In the genomic region with DNA sequence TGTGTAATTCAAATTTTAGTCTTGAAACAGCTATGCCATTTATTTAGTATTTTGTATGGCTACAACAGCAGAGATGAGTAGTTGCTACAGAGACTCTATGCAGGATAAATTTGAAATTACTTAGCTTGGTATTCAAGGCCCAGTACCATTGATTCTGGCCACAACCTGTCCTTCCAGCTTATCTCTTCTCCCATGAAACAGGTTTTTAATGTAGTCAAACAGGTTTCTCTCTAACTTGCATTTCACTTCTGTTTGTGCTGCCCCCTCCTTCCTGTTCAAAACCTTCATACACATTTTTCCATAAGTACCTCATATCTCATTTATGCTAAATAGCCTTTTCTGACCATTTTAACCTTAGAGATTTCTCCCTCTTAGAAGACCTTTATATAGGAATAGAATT, we compare ENCODE assay signal across 10 cellular contexts. TPM values are rescaled to one million over a fixed set of nuclear protein-coding genes. Genes with fewer than 3 reads are reported as not detected.
A peak's percentile ranks its signal among the peaks of the same experiment; 100 is the strongest.
DNase-seq lines count a peak whose midpoint lies in the region; ATAC-seq and TF ChIP-seq lines count a peak whose summit lies in the region.
"Had no signal": no experiment of that assay in that cellular context is flagged by ENCODE, and none has a peak within 500 bp of the region (broad histone marks: within the 10 kb centered on the region; RNA-seq: fewer than 3 reads in every experiment).

No MANE protein-coding gene starts in this region.

- peak overlapping the region; percentile 32; the same call in 2 of the 3 replicates for H3K4me3 Mint-ChIP-seq in GM23338
- H3K4me3 Mint-ChIP-seq: natural killer cell had no signal

- H3K9me2 ChIP-seq in GM23338 (ENCODE audit: insufficient read depth): no peaks in the 10 kb centered on the region

- no peaks in the 10 kb centered on the region for H3K9me3 ChIP-seq in smooth muscle cell (replicated peaks; ENCODE audit: low read depth)

- ATAC-seq in GM23338 (no peak), GM19328 (IDR thresholded peaks at IDR 0.05; ENCODE audit: unreplicated experiment) (no peak)
- ATAC-seq: natural killer cell had no signal

- H3K4me3 ChIP-seq in GM23338: 0 out of 2 replicates have a peak overlapping the region, but pooled peaks have one; percentile 11
- H3K4me3 ChIP-seq in smooth muscle cell: peak overlapping the region; percentile 91

- H3K27me3 ChIP-seq in GM23338 (ENCODE audit: insufficient read depth): no peaks in the 10 kb centered on the region
- no peaks in the 10 kb centered on the region for H3K27me3 ChIP-seq in smooth muscle cell (ENCODE audit: low read depth)

- H3K27ac Mint-ChIP-seq in GM23338: peak overlapping the region; percentile 78; the same call in 1 of the 2 replicates
- H3K27ac Mint-ChIP-seq: natural killer cell had no signal

- peak overlapping the region; percentile 2 for H3K9ac ChIP-seq in smooth muscle cell (ENCODE audit: low read depth)

- no peaks in the 10 kb centered on the region for H3K36me3 ChIP-seq in GM23338 (ENCODE audit: insufficient read depth)
- H3K36me3 ChIP-seq in smooth muscle cell (ENCODE audit: low read depth): no peaks in the 10 kb centered on the region

- H3K4me2 ChIP-seq in GM23338 (peak overlapping the region; percentile 86), smooth muscle cell (peak overlapping the region; percentile 88)

- H3K9me3 Mint-ChIP-seq in GM23338: no peaks in the 10 kb centered on the region
- H3K9me3 Mint-ChIP-seq: natural killer cell had no signal

- H3F3A ChIP-seq in GM23338 (replicated peaks; ENCODE audit: low read depth): no peaks in the 10 kb centered on the region
- peaks cover 15% of the 10 kb centered on the region for H3F3A ChIP-seq in smooth muscle cell (ENCODE audit: low read depth)

- H3K79me2 ChIP-seq in GM23338 (replicated peaks; ENCODE audit: insufficient read depth) (peaks cover 75% of the 10 kb centered on the region), smooth muscle cell (ENCODE audit: low read depth) (peaks cover 73% of the 10 kb centered on the region)

- H2AFZ ChIP-seq in GM23338 (no peak overlapping the region), smooth muscle cell (ENCODE audit: low read depth) (no peak overlapping the region)

- peaks cover 43% of the 10 kb centered on the region for H3K4me1 ChIP-seq in GM23338 (ENCODE audit: insufficient read depth)
- peaks cover 51% of the 10 kb centered on the region for H3K4me1 ChIP-seq in smooth muscle cell (ENCODE audit: low read depth)

- DNase-seq in GM23338 (ENCODE audit: low spot score): peak; percentile 65
- peak; percentile 20 for DNase-seq in NCI-H2196 treated with DMSO at 0.1 percent for 48 hours (lab: John Stamatoyannopoulos, UW; ENCODE audit: unreplicated experiment)
- peak; percentile 55 for DNase-seq in epithelial cell of prostate (ENCODE audit: low read depth, low spot score)
- no peak for DNase-seq in smooth muscle cell (lab: John Stamatoyannopoulos, UW; ENCODE audit: unreplicated experiment)
- DNase-seq in NCI-H774 (lab: John Stamatoyannopoulos, UW): no peak
- DNase-seq in activated gamma-delta T cell treated with Interleukin-2 at 50 U/mL for 16 hours: no peak
- DNase-seq: natural killer cell; NCI-H524 treated with DMSO at 0.1 percent for 48 hours; stimulated activated naive CD4-positive, alpha-beta T cell treated with Interleukin-2 at 50 U/mL for 16 hours had no signal

- TF ChIP-seq CTCF in GM23338 (conservative IDR thresholded peaks at IDR 0.05; ENCODE audit: low read depth in 2 of 2) (no peak), smooth muscle cell (IDR thresholded peaks at IDR 0.05; ENCODE audit: borderline replicate concordance, insufficient read depth, poor library complexity, severe bottlenecking) (no peak)

- H3K27ac ChIP-seq in GM23338 (ENCODE audit: low read depth) (no peak overlapping the region), epithelial cell of prostate (peak overlapping the region; percentile 88), smooth muscle cell (ENCODE audit: low read depth) (peak overlapping the region; percentile 99)

- peaks cover 5% of the 10 kb centered on the region for H3K27me3 Mint-ChIP-seq in GM23338 (ENCODE audit: insufficient read depth, low read depth, poor library complexity)

- H4K20me1 ChIP-seq in GM23338 (replicated peaks; ENCODE audit: insufficient read depth) (peaks cover 27% of the 10 kb centered on the region), smooth muscle cell (ENCODE audit: low read depth) (peaks cover 73% of the 10 kb centered on the region)

- peaks cover 40% of the 10 kb centered on the region for H3K4me1 Mint-ChIP-seq in GM23338

- no peaks in the 10 kb centered on the region for H3K36me3 Mint-ChIP-seq in GM23338 (ENCODE audit: low read depth)
- H3K36me3 Mint-ChIP-seq: natural killer cell had no signal

TF ChIP-seq in GM23338, 12 proteins besides CTCF, POLR2A, EP300 and RAD21 (continues in another document):
- TF ChIP-seq JUNB (IDR thresholded peaks at IDR 0.05; ENCODE audit: unreplicated experiment): no peak
- TF ChIP-seq EZH2 (IDR thresholded peaks at IDR 0.05; ENCODE audit: low read depth, unreplicated experiment): no peak
- TF ChIP-seq EZH2phosphoT487 (IDR thresholded peaks at IDR 0.05; ENCODE audit: unreplicated experiment): no peak
- TF ChIP-seq, protein P1, sequence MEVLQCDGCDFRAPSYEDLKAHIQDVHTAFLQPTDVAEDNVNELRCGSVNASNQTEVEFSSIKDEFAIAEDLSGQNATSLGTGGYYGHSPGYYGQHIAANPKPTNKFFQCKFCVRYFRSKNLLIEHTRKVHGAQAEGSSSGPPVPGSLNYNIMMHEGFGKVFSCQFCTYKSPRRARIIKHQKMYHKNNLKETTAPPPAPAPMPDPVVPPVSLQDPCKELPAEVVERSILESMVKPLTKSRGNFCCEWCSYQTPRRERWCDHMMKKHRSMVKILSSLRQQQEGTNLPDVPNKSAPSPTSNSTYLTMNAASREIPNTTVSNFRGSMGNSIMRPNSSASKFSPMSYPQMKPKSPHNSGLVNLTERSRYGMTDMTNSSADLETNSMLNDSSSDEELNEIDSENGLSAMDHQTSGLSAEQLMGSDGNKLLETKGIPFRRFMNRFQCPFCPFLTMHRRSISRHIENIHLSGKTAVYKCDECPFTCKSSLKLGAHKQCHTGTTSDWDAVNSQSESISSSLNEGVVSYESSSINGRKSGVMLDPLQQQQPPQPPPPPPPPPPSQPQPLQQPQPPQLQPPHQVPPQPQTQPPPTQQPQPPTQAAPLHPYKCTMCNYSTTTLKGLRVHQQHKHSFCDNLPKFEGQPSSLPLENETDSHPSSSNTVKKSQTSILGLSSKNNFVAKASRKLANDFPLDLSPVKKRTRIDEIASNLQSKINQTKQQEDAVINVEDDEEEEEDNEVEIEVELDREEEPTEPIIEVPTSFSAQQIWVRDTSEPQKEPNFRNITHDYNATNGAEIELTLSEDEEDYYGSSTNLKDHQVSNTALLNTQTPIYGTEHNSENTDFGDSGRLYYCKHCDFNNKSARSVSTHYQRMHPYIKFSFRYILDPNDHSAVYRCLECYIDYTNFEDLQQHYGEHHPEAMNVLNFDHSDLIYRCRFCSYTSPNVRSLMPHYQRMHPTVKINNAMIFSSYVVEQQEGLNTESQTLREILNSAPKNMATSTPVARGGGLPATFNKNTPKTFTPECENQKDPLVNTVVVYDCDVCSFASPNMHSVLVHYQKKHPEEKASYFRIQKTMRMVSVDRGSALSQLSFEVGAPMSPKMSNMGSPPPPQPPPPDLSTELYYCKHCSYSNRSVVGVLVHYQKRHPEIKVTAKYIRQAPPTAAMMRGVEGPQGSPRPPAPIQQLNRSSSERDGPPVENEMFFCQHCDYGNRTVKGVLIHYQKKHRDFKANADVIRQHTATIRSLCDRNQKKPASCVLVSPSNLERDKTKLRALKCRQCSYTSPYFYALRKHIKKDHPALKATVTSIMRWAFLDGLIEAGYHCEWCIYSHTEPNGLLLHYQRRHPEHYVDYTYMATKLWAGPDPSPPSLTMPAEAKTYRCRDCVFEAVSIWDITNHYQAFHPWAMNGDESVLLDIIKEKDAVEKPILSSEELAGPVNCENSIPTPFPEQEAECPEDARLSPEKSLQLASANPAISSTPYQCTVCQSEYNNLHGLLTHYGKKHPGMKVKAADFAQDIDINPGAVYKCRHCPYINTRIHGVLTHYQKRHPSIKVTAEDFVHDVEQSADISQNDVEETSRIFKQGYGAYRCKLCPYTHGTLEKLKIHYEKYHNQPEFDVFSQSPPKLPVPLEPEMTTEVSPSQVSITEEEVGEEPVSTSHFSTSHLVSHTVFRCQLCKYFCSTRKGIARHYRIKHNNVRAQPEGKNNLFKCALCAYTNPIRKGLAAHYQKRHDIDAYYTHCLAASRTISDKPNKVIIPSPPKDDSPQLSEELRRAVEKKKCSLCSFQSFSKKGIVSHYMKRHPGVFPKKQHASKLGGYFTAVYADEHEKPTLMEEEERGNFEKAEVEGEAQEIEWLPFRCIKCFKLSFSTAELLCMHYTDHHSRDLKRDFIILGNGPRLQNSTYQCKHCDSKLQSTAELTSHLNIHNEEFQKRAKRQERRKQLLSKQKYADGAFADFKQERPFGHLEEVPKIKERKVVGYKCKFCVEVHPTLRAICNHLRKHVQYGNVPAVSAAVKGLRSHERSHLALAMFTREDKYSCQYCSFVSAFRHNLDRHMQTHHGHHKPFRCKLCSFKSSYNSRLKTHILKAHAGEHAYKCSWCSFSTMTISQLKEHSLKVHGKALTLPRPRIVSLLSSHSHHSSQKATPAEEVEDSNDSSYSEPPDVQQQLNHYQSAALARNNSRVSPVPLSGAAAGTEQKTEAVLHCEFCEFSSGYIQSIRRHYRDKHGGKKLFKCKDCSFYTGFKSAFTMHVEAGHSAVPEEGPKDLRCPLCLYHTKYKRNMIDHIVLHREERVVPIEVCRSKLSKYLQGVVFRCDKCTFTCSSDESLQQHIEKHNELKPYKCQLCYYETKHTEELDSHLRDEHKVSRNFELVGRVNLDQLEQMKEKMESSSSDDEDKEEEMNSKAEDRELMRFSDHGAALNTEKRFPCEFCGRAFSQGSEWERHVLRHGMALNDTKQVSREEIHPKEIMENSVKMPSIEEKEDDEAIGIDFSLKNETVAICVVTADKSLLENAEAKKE (CRISPR knock-in tag; IDR thresholded peaks at IDR 0.05): no peak
- TF ChIP-seq, protein P2, sequence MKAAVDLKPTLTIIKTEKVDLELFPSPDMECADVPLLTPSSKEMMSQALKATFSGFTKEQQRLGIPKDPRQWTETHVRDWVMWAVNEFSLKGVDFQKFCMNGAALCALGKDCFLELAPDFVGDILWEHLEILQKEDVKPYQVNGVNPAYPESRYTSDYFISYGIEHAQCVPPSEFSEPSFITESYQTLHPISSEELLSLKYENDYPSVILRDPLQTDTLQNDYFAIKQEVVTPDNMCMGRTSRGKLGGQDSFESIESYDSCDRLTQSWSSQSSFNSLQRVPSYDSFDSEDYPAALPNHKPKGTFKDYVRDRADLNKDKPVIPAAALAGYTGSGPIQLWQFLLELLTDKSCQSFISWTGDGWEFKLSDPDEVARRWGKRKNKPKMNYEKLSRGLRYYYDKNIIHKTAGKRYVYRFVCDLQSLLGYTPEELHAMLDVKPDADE (IDR thresholded peaks at IDR 0.05): no peak

RNA-seq across cellular contexts. Expression of a gene that starts 3.3 kb away (rescaled TPM):
- 32.1 and 36.7 TPM in 2 replicates for total RNA-seq in GM23338 (2014; rRNA removed; shearing (Covaris generic))
- polyA plus RNA-seq in GM23338 (2016; fragmentation: Nextera tagmentation; extraction: Ambion mirVana): 15.5 and 16.3 TPM in 2 replicates
- total RNA-seq in smooth muscle cell: 75.3 and 93.5 TPM in 2 replicates
- polyA plus RNA-seq in smooth muscle cell: 38.0 and 49.7 TPM in 2 replicates

Comparison
In these comparisons a context has a peak if more than half of its experiments do, and no peak if none do; other contexts are left out.
1. DNase-seq: peak in GM23338 (single experiment), NCI-H2196 treated with DMSO at 0.1 percent for 48 hours (single experiment) and epithelial cell of prostate (single experiment); none in smooth muscle cell (single experiment), NCI-H774 (single experiment) and activated gamma-delta T cell treated with Interleukin-2 at 50 U/mL for 16 hours (single experiment).